In the genomic region with DNA sequence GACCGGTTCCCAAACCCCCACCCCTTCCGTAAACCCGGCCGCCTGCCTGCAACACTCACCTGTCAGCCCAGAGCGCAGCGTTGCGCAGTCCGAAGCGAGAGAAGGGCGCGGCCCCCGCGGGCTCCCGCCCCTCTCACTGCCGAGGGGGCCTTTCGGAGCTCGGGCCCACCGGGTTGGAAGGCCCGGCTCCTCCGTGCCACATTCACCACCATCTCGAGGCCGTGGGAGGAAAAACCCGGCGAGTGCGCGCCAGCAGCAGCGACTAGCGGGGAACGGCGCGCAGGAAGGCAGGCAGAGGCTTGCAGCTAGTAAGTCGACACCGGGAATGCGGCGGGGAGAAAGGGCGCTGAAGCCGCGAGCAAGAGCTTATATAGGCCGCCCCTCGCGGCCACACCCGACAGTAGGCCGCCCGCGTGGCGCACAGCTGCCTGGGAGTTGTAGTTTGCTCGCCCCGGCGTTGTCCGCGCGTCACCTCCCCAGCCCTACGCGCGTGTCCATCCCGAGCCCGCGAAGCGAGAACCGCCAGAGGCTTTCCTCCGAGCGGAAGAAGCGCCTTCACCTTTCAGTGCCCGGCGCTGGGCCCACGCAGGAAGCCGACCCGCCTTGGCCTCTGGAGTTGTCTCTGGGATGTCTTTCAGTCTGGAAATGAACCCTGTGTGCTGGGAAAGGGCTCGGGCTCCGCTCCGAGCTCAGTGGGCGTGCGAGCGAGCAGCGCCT, we compare ENCODE assay signal across 8 cellular contexts. TPM values are rescaled to one million over a fixed set of nuclear protein-coding genes. Genes with fewer than 3 reads are reported as not detected.
DNase-seq lines count a peak whose midpoint lies in the region; ATAC-seq, FAIRE-seq and TF ChIP-seq lines count a peak whose summit lies in the region.

No MANE protein-coding gene starts in this region.

- FAIRE-seq in H1 (lab: Jason Lieb, UNC): no peak

- H3K9me3 ChIP-seq in H1 (ENCODE audit: insufficient read depth in 2 of 2, low read depth in 1 of 2, low read length in 1 of 2): no peaks in the 10 kb centered on the region

- peak overlapping the region; percentile 86 for H3K56ac ChIP-seq in H1 (replicated peaks; ENCODE audit: insufficient read length, low read depth, low read length)

- peak; percentile 100 for TF ChIP-seq POLR2A in H1 (IDR thresholded peaks at IDR 0.05; ENCODE audit: control extremely low read depth in 1 of 2, low read depth in 2 of 2, low read length in 2 of 2)

- H3K4me1 ChIP-seq in H1 (replicated peaks in 1 of 4; ENCODE audit: control insufficient read depth in 3 of 4, insufficient read depth in 4 of 4, low read length in 3 of 4): peaks cover 0 to 11% (median 6%) of the 10 kb centered on the region in 4 experiments; a peak in 4 of 7 replicates

- peak in 1 of 2 experiments; percentile 3; a peak in 1 of 4 replicates for TF ChIP-seq RAD21 in H1 (IDR thresholded peaks at IDR 0.05 in 1 of 2, conservative IDR thresholded peaks at IDR 0.05 in 1 of 2; ENCODE audit: low read depth in 2 of 2, low read length in 2 of 2)

- peak overlapping the region; percentile 93 for H3K18ac ChIP-seq in H1 (ENCODE audit: extremely low read depth, low read length)

- no peak overlapping the region for H2AFZ ChIP-seq in H1 (ENCODE audit: low read length)

- no peak overlapping the region for H2BK20ac ChIP-seq in H1 (ENCODE audit: low read length)

- POLR2A ChIA-PET in H1 (lab: Charles Lee; ENCODE audit: partially characterized antibody): interaction anchor here (0.5 to 23.4 kb wide), 60 partner anchors 17 to 709 kb away, joined by 3 to 660 read pairs (median 4); a partner anchor contains a TSS

- H2AK5ac ChIP-seq in H1 (ENCODE audit: low read depth, low read length): no peak overlapping the region

- H3K36me3 ChIP-seq in H1 (ENCODE audit: control insufficient read depth in 2 of 4, insufficient read depth in 4 of 4, low read length in 3 of 4): peaks cover 19 to 42% (median 34%) of the 10 kb centered on the region in 4 experiments

- H4K8ac ChIP-seq in H1 (ENCODE audit: extremely low read depth, insufficient read depth, low read length): no peak overlapping the region; the same call in none of the 2 replicates

- H2BK12ac ChIP-seq in H1 (ENCODE audit: low read depth, low read length): no peak overlapping the region

- H3K27me3 Mint-ChIP-seq in activated CD8-positive, alpha-beta memory T cell treated with anti-CD3 and anti-CD28 coated beads, Interleukin-2, amount 10 ng/mL, durations not matched to agents 7 days and 5 days: no peaks in the 10 kb centered on the region
- H3K27me3 Mint-ChIP-seq in mesothelial cell of epicardium (ENCODE audit: low read depth): no peaks in the 10 kb centered on the region

- peak overlapping the region; percentile 74 for H3K4ac ChIP-seq in H1 (replicated peaks; ENCODE audit: insufficient read length, low read depth, low read length)

- H3K36me3 Mint-ChIP-seq in activated CD8-positive, alpha-beta memory T cell treated with anti-CD3 and anti-CD28 coated beads, Interleukin-2, amount 10 ng/mL, durations not matched to agents 7 days and 5 days: peaks cover 44% of the 10 kb centered on the region
- H3K36me3 Mint-ChIP-seq in mesothelial cell of epicardium: peaks cover 22% of the 10 kb centered on the region

- TF ChIP-seq CTCF in H1 (IDR thresholded peaks at IDR 0.05; ENCODE audit: control extremely low read depth in 1 of 3, insufficient read depth in 1 of 3, low read depth in 1 of 3, low read length in 3 of 3) (no peak), mesothelial cell of epicardium (IDR thresholded peaks at IDR 0.05; ENCODE audit: unreplicated experiment) (no peak)

- no peak for TF ChIP-seq EP300 in H1 (IDR thresholded peaks at IDR 0.05; ENCODE audit: borderline replicate concordance in 1 of 2, low read depth in 2 of 2, low read length in 2 of 2)

- peaks cover 15 to 23% of the 10 kb centered on the region in 2 experiments for H4K20me1 ChIP-seq in H1 (replicated peaks in 1 of 2; ENCODE audit: control insufficient read depth in 1 of 2, insufficient read depth in 2 of 2, low read length in 2 of 2)

- 2% methylated on average over 72 of the region's 75 CpGs; no CpG with 5 or more reads in 1 of the 2 experiments for WGBS in H1 (ENCODE audit: extremely low coverage in 1 of 2, insufficient coverage in 1 of 2, insufficient read length in 1 of 2, insufficient replicate concordance in 2 of 2, low coverage in 1 of 2, low lambda C conversion rate in 2 of 2, missing lambda C conversion rate in 1 of 2), 2 experiments

- peaks cover 4% of the 10 kb centered on the region; the same call in 1 of the 2 replicates for H3K79me1 ChIP-seq in H1 (ENCODE audit: low read depth, low read length)

- peak overlapping the region; percentile 89 for H4K91ac ChIP-seq in H1 (replicated peaks; ENCODE audit: insufficient read length, low read length)

- peak overlapping the region; percentile 86 to 97 (median 92) for H3K4me3 ChIP-seq in H1 (ENCODE audit: extremely low read depth in 1 of 4, insufficient read depth in 2 of 4, low read depth in 3 of 4, low read length in 4 of 4)

- no peaks in the 10 kb centered on the region for H3K9me3 Mint-ChIP-seq in activated CD8-positive, alpha-beta memory T cell treated with anti-CD3 and anti-CD28 coated beads, Interleukin-2, amount 10 ng/mL, durations not matched to agents 7 days and 5 days (ENCODE audit: low read depth)
- H3K9me3 Mint-ChIP-seq in mesothelial cell of epicardium: no peaks in the 10 kb centered on the region

- H3K9ac ChIP-seq in H1 (replicated peaks in 1 of 4; ENCODE audit: extremely low read depth in 1 of 4, low read depth in 3 of 4, low read length in 3 of 4): peak overlapping the region; percentile 69 to 89 (median 76); a peak in 6 of 7 replicates

- H3K14ac ChIP-seq in H1 (ENCODE audit: insufficient read length): no peak overlapping the region

- peak overlapping the region; percentile 30; the same call in 1 of the 2 replicates for H3K27ac ChIP-seq in H1 (ENCODE audit: low read depth, low read length)

- peaks cover 0 to 4% (median 2%) of the 10 kb centered on the region in 4 experiments; a peak in 2 of 7 replicates for H3K27me3 ChIP-seq in H1 (replicated peaks in 1 of 4; ENCODE audit: control insufficient read depth in 3 of 4, extremely low read depth in 1 of 4, insufficient read depth in 3 of 4, low read length in 3 of 4)

- H3K79me2 ChIP-seq in H1 (ENCODE audit: control insufficient read depth in 1 of 2, insufficient read depth in 2 of 2, low read length in 2 of 2): peaks cover 10 to 21% of the 10 kb centered on the region in 2 experiments

- ATAC-seq in GM19468 (IDR thresholded peaks at IDR 0.05; ENCODE audit: extremely low read depth, unreplicated experiment): peak; percentile 76
- peak; percentile 89 for ATAC-seq in activated CD8-positive, alpha-beta memory T cell treated with anti-CD3 and anti-CD28 coated beads, Interleukin-2, amount 10 ng/mL, durations not matched to agents 7 days and 5 days

- H2BK120ac ChIP-seq in H1 (replicated peaks; ENCODE audit: low read depth, low read length): peak overlapping the region; percentile 85

- peak overlapping the region; percentile 81; the same call in 1 of the 2 replicates for H2BK5ac ChIP-seq in H1 (ENCODE audit: low read depth, low read length)

- DNase-seq in COR-L47 (lab: John Stamatoyannopoulos, UW): peak; percentile 96
- peak; percentile 83 for DNase-seq in HS-5 (ENCODE audit: low read depth)
- DNase-seq in NOMO-1 (lab: John Stamatoyannopoulos, UW; ENCODE audit: unreplicated experiment in 2 of 2): peak; percentile 94 to 97
- peak; percentile 96 for DNase-seq in activated CD8-positive, alpha-beta memory T cell treated with anti-CD3 and anti-CD28 coated beads, Interleukin-2, amount 10 ng/mL, durations not matched to agents 7 days and 5 days
- peak; percentile 79 to 99 for DNase-seq in H1 (ENCODE audit: low read depth in 1 of 2, low spot score in 2 of 2)
- DNase-seq in mesothelial cell of epicardium (ENCODE audit: low spot score in 2 of 2, unreplicated experiment in 2 of 2): peak; percentile 90 to 97
- peak; percentile 85 to 87 for DNase-seq in stimulated activated CD8-positive, alpha-beta memory T cell treated with anti-CD3 and anti-CD28 coated beads, Interleukin-15, amount 100 ng/mL, for 4 hours (ENCODE audit: low read depth in 2 of 2)

- H3K4me1 Mint-ChIP-seq in activated CD8-positive, alpha-beta memory T cell treated with anti-CD3 and anti-CD28 coated beads, Interleukin-2, amount 10 ng/mL, durations not matched to agents 7 days and 5 days: peaks cover 29% of the 10 kb centered on the region
- H3K4me1 Mint-ChIP-seq in mesothelial cell of epicardium: peaks cover 25% of the 10 kb centered on the region

- CTCF ChIA-PET in activated CD8-positive, alpha-beta memory T cell treated with anti-CD3 and anti-CD28 coated beads, Interleukin-2, amount 10 ng/mL, durations not matched to agents 7 days and 5 days (lab: Charles Lee): interaction anchor here (0.5 to 4.4 kb wide), 19 partner anchors 11 to 600 kb away, joined by 3 to 36 read pairs (median 5); a partner anchor contains a TSS
- CTCF ChIA-PET in H1 (lab: Charles Lee; ENCODE audit: partially characterized antibody): interaction anchor here (0.7 to 9.7 kb wide), 18 partner anchors 9 to 1176 kb away, joined by 3 to 73 read pairs (median 4); a partner anchor contains a TSS

- peak overlapping the region; percentile 84 for H4K5ac ChIP-seq in H1 (ENCODE audit: insufficient read length, low read depth, low read length)

- peak overlapping the region; percentile 85 for H3K4me3 Mint-ChIP-seq in activated CD8-positive, alpha-beta memory T cell treated with anti-CD3 and anti-CD28 coated beads, Interleukin-2, amount 10 ng/mL, durations not matched to agents 7 days and 5 days
- H3K4me3 Mint-ChIP-seq in mesothelial cell of epicardium: peak overlapping the region; percentile 92

- peaks cover 15% of the 10 kb centered on the region for H3K23me2 ChIP-seq in H1 (ENCODE audit: low read depth, low read length)

- no peak overlapping the region for H2BK15ac ChIP-seq in H1 (ENCODE audit: low read length)

- H3K23ac ChIP-seq in H1 (ENCODE audit: insufficient read length): no peak overlapping the region

- peak overlapping the region; percentile 89 for H3K27ac Mint-ChIP-seq in activated CD8-positive, alpha-beta memory T cell treated with anti-CD3 and anti-CD28 coated beads, Interleukin-2, amount 10 ng/mL, durations not matched to agents 7 days and 5 days
- peak overlapping the region; percentile 97 for H3K27ac Mint-ChIP-seq in mesothelial cell of epicardium

- peak overlapping the region; percentile 75 to 90 for H3K4me2 ChIP-seq in H1 (ENCODE audit: insufficient read depth in 1 of 2, low read depth in 2 of 2, low read length in 2 of 2)

RNA-seq across cellular contexts. Expression of a gene that starts 10.4 kb away (rescaled TPM):
- total RNA-seq in activated CD8-positive, alpha-beta memory T cell treated with anti-CD3 and anti-CD28 coated beads, Interleukin-2, amount 10 ng/mL, durations not matched to agents 7 days and 5 days: not detected
- total RNA-seq in H1 (2021; fragmentation: NEBNext Ultra II Directional; extraction: Animal tissue kit (Norgen Biotek cat#: 25700)): 12.5 and 13.6 TPM in 2 replicates
- 15.1 and 16.6 TPM in 2 replicates for polyA plus RNA-seq in H1 (2011; rRNA removed)
- 15.0 TPM for polyA plus RNA-seq in H1 (2011; cell fraction: cytosol; rRNA removed)
- 8.6 TPM for polyA plus RNA-seq in H1 (2011; cell fraction: nucleus; rRNA removed)
- polyA plus RNA-seq in H1 (2012, experiment 1 of 2): 12.0 to 13.1 TPM (median 12.5 TPM) in 4 replicates
- polyA plus RNA-seq in H1 (2012, experiment 2 of 2): 15.1 TPM
- polyA plus RNA-seq in H1 (2013, experiment 1 of 2): 9.2 TPM
- polyA plus RNA-seq in H1 (2013, experiment 2 of 2): 9.3 TPM
- polyA minus RNA-seq in H1 (2011; rRNA and poly(A)+ RNA removed): 8.8 and 9.0 TPM in 2 replicates
- 11.0 TPM for polyA minus RNA-seq in H1 (2011; cell fraction: cytosol; rRNA and poly(A)+ RNA removed)
- 6.0 TPM for polyA minus RNA-seq in H1 (2011; cell fraction: nucleus; rRNA and poly(A)+ RNA removed)
- total RNA-seq in mesothelial cell of epicardium: 4.6 to 5.1 TPM (median 4.8 TPM) in 3 replicates

RNA-seq across cellular contexts. Expression of a gene that starts 28.8 kb away (rescaled TPM):
- total RNA-seq in activated CD8-positive, alpha-beta memory T cell treated with anti-CD3 and anti-CD28 coated beads, Interleukin-2, amount 10 ng/mL, durations not matched to agents 7 days and 5 days: 10 to 100 TPM; 52.8 to 55.2 TPM
- 30.8 and 35.2 TPM in 2 replicates for total RNA-seq in H1 (2021; fragmentation: NEBNext Ultra II Directional; extraction: Animal tissue kit (Norgen Biotek cat#: 25700))
- 22.9 and 37.1 TPM in 2 replicates for polyA plus RNA-seq in H1 (2011; rRNA removed)
- polyA plus RNA-seq in H1 (2011; cell fraction: cytosol; rRNA removed): 33.8 TPM
- 22.6 TPM for polyA plus RNA-seq in H1 (2011; cell fraction: nucleus; rRNA removed)
- polyA plus RNA-seq in H1 (2012, experiment 1 of 2): 30.6 to 53.5 TPM (median 51.6 TPM) in 4 replicates
- 17.4 TPM for polyA plus RNA-seq in H1 (2012, experiment 2 of 2)
- polyA plus RNA-seq in H1 (2013, experiment 1 of 2): 17.6 TPM
- 17.2 TPM for polyA plus RNA-seq in H1 (2013, experiment 2 of 2)
- 20.3 and 23.7 TPM in 2 replicates for polyA minus RNA-seq in H1 (2011; rRNA and poly(A)+ RNA removed)
- polyA minus RNA-seq in H1 (2011; cell fraction: cytosol; rRNA and poly(A)+ RNA removed): 18.8 TPM
- 23.0 TPM for polyA minus RNA-seq in H1 (2011; cell fraction: nucleus; rRNA and poly(A)+ RNA removed)
- 23.3 to 25.5 TPM (median 25.0 TPM) in 3 replicates for total RNA-seq in mesothelial cell of epicardium

Comparison
In these comparisons a context has a peak if more than half of its experiments do, and no peak if none do; other contexts are left out.
1. Peak in every context shown above with its lines: DNase-seq, ATAC-seq, H3K4me3 ChIP-seq and H3K27ac ChIP-seq.